ENCODE assay signal across 9 cellular contexts in genomic region chr20:53001502-53002301, GRCh38. TPM values are rescaled to one million over a fixed set of nuclear protein-coding genes. Genes with fewer than 3 reads are reported as not detected.
DNase-seq lines count a peak whose midpoint lies in the region; ATAC-seq and TF ChIP-seq lines count a peak whose summit lies in the region.
"Had no signal": no experiment of that assay in that cellular context is flagged by ENCODE, and none has a peak within 500 bp of the region (broad histone marks: within the 10 kb centered on the region; RNA-seq: fewer than 3 reads in every experiment).

No MANE protein-coding gene starts in this region.

- POLR2A ChIA-PET in naive thymus-derived CD4-positive, alpha-beta T cell (lab: Charles Lee): interaction anchor here (0.5 to 16.2 kb wide), 29 partner anchors 9 to 944 kb away, joined by 3 to 299 read pairs (median 5); partner anchors contain the start of gene ZFP64

- ATAC-seq in GM18867 (IDR thresholded peaks at IDR 0.05; ENCODE audit: unreplicated experiment) (peak; percentile 74), GM21737 (IDR thresholded peaks at IDR 0.05; ENCODE audit: unreplicated experiment) (peak; percentile 51), HG03139 (IDR thresholded peaks at IDR 0.05; ENCODE audit: unreplicated experiment) (no peak), left lung (no peak)
- peak; percentile 82 for ATAC-seq in naive thymus-derived CD4-positive, alpha-beta T cell

- no peak for TF ChIP-seq CTCF in left lung (IDR thresholded peaks at IDR 0.05)

- peaks cover 27 to 97% (median 87%) of the 10 kb centered on the region in 7 donors for H3K4me1 Mint-ChIP-seq in naive thymus-derived CD4-positive, alpha-beta T cell

- peak overlapping the region; percentile 32 for H3K4me3 ChIP-seq in naive thymus-derived CD4-positive, alpha-beta T cell (ENCODE audit: low read length)
- H3K4me3 ChIP-seq in left lung: no peak overlapping the region

- no peaks in the 10 kb centered on the region for H3K9me3 ChIP-seq in naive thymus-derived CD4-positive, alpha-beta T cell (ENCODE audit: control insufficient read depth in 2 of 3, low read length in 3 of 3)
- H3K9me3 ChIP-seq in left lung: no peaks in the 10 kb centered on the region

- CTCF ChIA-PET in naive thymus-derived CD4-positive, alpha-beta T cell (lab: Charles Lee): interaction anchor here (0.6 to 2.8 kb wide), 11 partner anchors 11 to 637 kb away, joined by 3 to 13 read pairs (median 4); no protein-coding TSS in a partner anchor

- H3K9me3 Mint-ChIP-seq in naive thymus-derived CD4-positive, alpha-beta T cell: peaks cover 0 to 3% (median 0%) of the 10 kb centered on the region in 11 donors
- H3K9me3 Mint-ChIP-seq: dendritic cell treated with granulocyte-macrophage colony-stimulating factor and Interleukin-4, amounts not matched to agents 40 ng/mL and 50 ng/mL, for 4 days had no signal

- peaks cover 0 to 8% (median 4%) of the 10 kb centered on the region in 5 donors for H3K36me3 Mint-ChIP-seq in naive thymus-derived CD4-positive, alpha-beta T cell

- peak overlapping the region; percentile 73 to 94 (median 84) for H3K4me3 Mint-ChIP-seq in naive thymus-derived CD4-positive, alpha-beta T cell
- H3K4me3 Mint-ChIP-seq: dendritic cell treated with granulocyte-macrophage colony-stimulating factor and Interleukin-4, amounts not matched to agents 40 ng/mL and 50 ng/mL, for 4 days had no signal

- intact Hi-C loops in naive thymus-derived CD4-positive, alpha-beta T cell (cut with micrococcal nuclease): loop anchor here (1.0 to 5.0 kb wide), 8 partner anchors 21 to 689 kb away; partner anchors contain the start of gene TSHZ2 (in 1 of the 2)
- intact Hi-C loops in left lung (cut with DNase I): no loop called here

- DNase-seq in SW480 (ENCODE audit: low spot score): peak; percentile 80
- peak in 7 of 9 donors; percentile 49 to 79 (median 71) for DNase-seq in naive thymus-derived CD4-positive, alpha-beta T cell
- no peak for DNase-seq in KBM-7
- no peak for DNase-seq in superior temporal gyrus (ENCODE audit: extremely low spot score)
- no peak for DNase-seq in left lung

- H3K4me1 ChIP-seq in naive thymus-derived CD4-positive, alpha-beta T cell (ENCODE audit: control insufficient read depth in 2 of 2, insufficient read depth in 2 of 2, low read length in 2 of 2): peaks cover 0 to 64% of the 10 kb centered on the region in 2 donors
- no peaks in the 10 kb centered on the region for H3K4me1 ChIP-seq in left lung

- peak overlapping the region; percentile 88 for H3K27ac ChIP-seq in naive thymus-derived CD4-positive, alpha-beta T cell (ENCODE audit: low read depth, low read length)
- no peak overlapping the region for H3K27ac ChIP-seq in left lung

- peak overlapping the region in 7 of 9 donors; percentile 89 to 99 (median 97) for H3K27ac Mint-ChIP-seq in naive thymus-derived CD4-positive, alpha-beta T cell
- H3K27ac Mint-ChIP-seq: dendritic cell treated with granulocyte-macrophage colony-stimulating factor and Interleukin-4, amounts not matched to agents 40 ng/mL and 50 ng/mL, for 4 days had no signal

- no peaks in the 10 kb centered on the region for H3K36me3 ChIP-seq in naive thymus-derived CD4-positive, alpha-beta T cell (ENCODE audit: control insufficient read depth in 2 of 3, insufficient read depth in 3 of 3, low read length in 3 of 3)
- H3K36me3 ChIP-seq in left lung: no peaks in the 10 kb centered on the region

- H3K27me3 Mint-ChIP-seq in naive thymus-derived CD4-positive, alpha-beta T cell: no peaks in the 10 kb centered on the region
- H3K27me3 Mint-ChIP-seq: dendritic cell treated with granulocyte-macrophage colony-stimulating factor and Interleukin-4, amounts not matched to agents 40 ng/mL and 50 ng/mL, for 4 days had no signal

- no peaks in the 10 kb centered on the region for H3K27me3 ChIP-seq in naive thymus-derived CD4-positive, alpha-beta T cell (ENCODE audit: control insufficient read depth in 2 of 2, insufficient read depth in 2 of 2, low read length in 2 of 2)
- no peaks in the 10 kb centered on the region for H3K27me3 ChIP-seq in left lung

- in situ Hi-C loops in KBM-7 (cut with MboI; ENCODE audit: low pct_unique_long_range_greater_than_20kb, low sequenced_read_pairs): no loop called here

RNA-seq across cellular contexts. Expression of gene TSHZ2, which starts 29.5 kb away (rescaled TPM):
- 10 to 100 TPM; 21.0 to 84.5 (median 59.2) TPM for total RNA-seq in naive thymus-derived CD4-positive, alpha-beta T cell
- polyA plus RNA-seq in naive thymus-derived CD4-positive, alpha-beta T cell: 1 to 10 TPM; 6.0 to 7.7 TPM
- total RNA-seq in left lung: 10 to 100 TPM in 1 of 2 donors, 1 to 10 TPM in 1; 7.6 to 11.9 TPM

Comparison
In these comparisons a context has a peak if more than half of its experiments do, and no peak if none do; other contexts are left out.
1. ATAC-seq: peak in GM18867 (single experiment), GM21737 (single experiment) and naive thymus-derived CD4-positive, alpha-beta T cell (single experiment); none in HG03139 (single experiment) and left lung (single experiment).
2. DNase-seq: peak in SW480 (single experiment) and naive thymus-derived CD4-positive, alpha-beta T cell (7 of 9); none in KBM-7 (single experiment), superior temporal gyrus (single experiment) and left lung (0 of 2).
3. intact Hi-C loops: an anchor here in naive thymus-derived CD4-positive, alpha-beta T cell (1.0 to 5.0 kb wide); none called in left lung.